11 cellular contexts compared by ENCODE assay signal in genomic region chr10:102988404-102989314, GRCh38.
A peak's percentile ranks its signal among the peaks of the same experiment; 100 is the strongest.
DNase-seq lines count a peak whose midpoint lies in the region; ATAC-seq and TF ChIP-seq lines count a peak whose summit lies in the region.
"Had no signal": no experiment of that assay in that cellular context is flagged by ENCODE, and none has a peak within 500 bp of the region (broad histone marks: within the 10 kb centered on the region; RNA-seq: fewer than 3 reads in every experiment).

No MANE protein-coding gene starts in this region.

- DNase-seq in NCI-H748 (lab: John Stamatoyannopoulos, UW; ENCODE audit: unreplicated experiment) = peak; percentile 7
- no peak for DNase-seq in NCI-H748 treated with DMSO at 0.1 percent for 48 hours (lab: John Stamatoyannopoulos, UW)
- DNase-seq in RWPE2 (ENCODE audit: low spot score) = no peak
- DNase-seq in epithelial cell of prostate (ENCODE audit: low read depth, low spot score) = peak; percentile 6
- DNase-seq in thyroid gland = no peak
- DNase-seq in BE2C = no peak
- no peak for DNase-seq in NCI-H128 (lab: John Stamatoyannopoulos, UW; ENCODE audit: unreplicated experiment)
- DNase-seq: activated naive CD8-positive, alpha-beta T cell treated with anti-CD3 and anti-CD28 coated beads, Interleukin-2, amount 10 ng/mL, durations not matched to agents 7 days and 5 days; naive B cell; NCI-H524 had no signal

- H3K27me3 ChIP-seq in RWPE2 (ENCODE audit: insufficient read depth, poor library complexity, severe bottlenecking) (no peaks in the 10 kb centered on the region), thyroid gland (no peaks in the 10 kb centered on the region), BE2C (no peaks in the 10 kb centered on the region)

- H3K36me3 ChIP-seq in RWPE2 (ENCODE audit: low read depth) (no peaks in the 10 kb centered on the region), thyroid gland (no peaks in the 10 kb centered on the region), BE2C (no peaks in the 10 kb centered on the region)

- no peak overlapping the region for H3K4me3 ChIP-seq in RWPE2 (ENCODE audit: severe bottlenecking)
- H3K4me3 ChIP-seq in thyroid gland (replicated peaks in 1 of 3) = no peak overlapping the region
- no peak overlapping the region for H3K4me3 ChIP-seq in BE2C (ENCODE audit: low read depth, low read length)

- no peak for TF ChIP-seq POLR2A in thyroid gland (IDR thresholded peaks at IDR 0.05)

- 44 to 45% methylated on average over 8 of the region's 8 CpGs for WGBS in thyroid gland, 2 donors

- H3K9me3 ChIP-seq in RWPE2 (ENCODE audit: severe bottlenecking) = no peaks in the 10 kb centered on the region
- H3K9me3 ChIP-seq in thyroid gland = no peaks in the 10 kb centered on the region
- H3K9me3 ChIP-seq in BE2C = no peaks in the 10 kb centered on the region

- H3K27ac ChIP-seq in RWPE2 (ENCODE audit: poor library complexity, severe bottlenecking) (no peak overlapping the region), epithelial cell of prostate (no peak overlapping the region), thyroid gland (peak overlapping the region in 2 of 3 donors; percentile 52 to 53)

- H3K4me1 ChIP-seq in RWPE2 (ENCODE audit: insufficient read depth, poor library complexity, severe bottlenecking) (no peaks in the 10 kb centered on the region), thyroid gland (peaks cover 4 to 11% of the 10 kb centered on the region in 2 donors), BE2C (no peaks in the 10 kb centered on the region; the same call in 1 of the 2 replicates)

- peak; percentile 86 for ATAC-seq in RWPE2 (ENCODE audit: low read depth)
- no peak for ATAC-seq in HG02884 (IDR thresholded peaks at IDR 0.05; ENCODE audit: unreplicated experiment)

- intact Hi-C loops in thyroid gland (cut with DNase I) = no loop called here

- TF ChIP-seq CTCF in RWPE2 (IDR thresholded peaks at IDR 0.05; ENCODE audit: poor library complexity, severe bottlenecking) = no peak
- TF ChIP-seq CTCF in thyroid gland (IDR thresholded peaks at IDR 0.05) = no peak
- no peak for TF ChIP-seq CTCF in BE2C (IDR thresholded peaks at IDR 0.05; ENCODE audit: low read depth, low read length)

Comparison
In these comparisons a context has a peak if more than half of its experiments do, and no peak if none do; other contexts are left out.
1. DNase-seq: peak in NCI-H748 (single experiment) and epithelial cell of prostate (single experiment); none in NCI-H748 treated with DMSO at 0.1 percent for 48 hours (single experiment), RWPE2 (single experiment), thyroid gland (0 of 2), BE2C (single experiment) and NCI-H128 (single experiment).
2. H3K27ac ChIP-seq: peak in thyroid gland (2 of 3); none in RWPE2 (single experiment) and epithelial cell of prostate (single experiment).